1 cellular context compared by ENCODE assay signal in the genomic region with DNA sequence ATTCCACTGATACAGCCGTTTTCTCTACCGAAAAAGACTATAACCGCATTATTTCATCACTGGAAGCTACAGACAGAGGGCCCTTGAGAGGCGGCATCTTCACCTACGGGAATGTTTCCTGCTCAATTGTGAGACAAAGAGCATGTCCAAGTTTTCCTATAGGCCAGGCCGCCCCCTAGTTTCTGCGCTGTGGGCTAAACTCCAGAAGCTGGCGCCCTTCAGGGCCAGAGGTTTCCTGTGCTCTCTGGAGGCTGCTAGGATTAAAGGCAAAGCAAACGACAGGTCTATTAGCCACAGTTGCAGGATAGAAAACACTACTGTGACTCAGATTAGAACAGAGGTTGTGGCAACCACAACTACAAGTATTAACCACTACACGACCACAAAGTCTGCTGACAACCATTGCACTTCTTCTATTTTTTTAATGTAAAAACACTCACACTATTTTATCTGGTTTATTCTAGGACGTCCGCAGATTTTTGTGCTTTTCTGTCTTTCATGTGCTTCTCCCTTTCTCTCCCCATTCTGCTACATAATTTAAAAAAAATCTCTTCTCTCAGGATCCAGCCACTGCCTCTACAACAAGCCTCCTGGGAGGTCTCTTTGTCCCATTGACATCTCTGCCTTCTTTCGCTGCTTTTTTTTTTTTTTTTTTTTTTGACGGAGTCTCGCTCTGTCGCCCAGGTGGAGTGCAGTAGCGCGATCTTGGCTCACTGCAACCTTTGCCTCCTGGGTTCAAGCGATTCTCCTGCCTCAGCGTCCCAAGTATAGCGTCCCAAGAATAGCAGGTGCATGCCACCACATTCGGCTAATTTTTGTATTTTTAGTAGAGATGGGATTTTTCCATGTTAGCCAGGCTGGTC.
TF ChIP-seq lines count a peak whose summit lies in the region.

No MANE protein-coding gene starts in this region.

TF ChIP-seq in GM12878, 131 proteins besides CTCF, POLR2A, EP300 and RAD21:
- TF ChIP-seq, protein P1, sequence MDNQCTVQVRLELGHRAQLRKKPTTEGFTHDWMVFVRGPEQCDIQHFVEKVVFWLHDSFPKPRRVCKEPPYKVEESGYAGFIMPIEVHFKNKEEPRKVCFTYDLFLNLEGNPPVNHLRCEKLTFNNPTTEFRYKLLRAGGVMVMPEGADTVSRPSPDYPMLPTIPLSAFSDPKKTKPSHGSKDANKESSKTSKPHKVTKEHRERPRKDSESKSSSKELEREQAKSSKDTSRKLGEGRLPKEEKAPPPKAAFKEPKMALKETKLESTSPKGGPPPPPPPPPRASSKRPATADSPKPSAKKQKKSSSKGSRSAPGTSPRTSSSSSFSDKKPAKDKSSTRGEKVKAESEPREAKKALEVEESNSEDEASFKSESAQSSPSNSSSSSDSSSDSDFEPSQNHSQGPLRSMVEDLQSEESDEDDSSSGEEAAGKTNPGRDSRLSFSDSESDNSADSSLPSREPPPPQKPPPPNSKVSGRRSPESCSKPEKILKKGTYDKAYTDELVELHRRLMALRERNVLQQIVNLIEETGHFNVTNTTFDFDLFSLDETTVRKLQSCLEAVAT (IDR thresholded peaks at IDR 0.05) = peak; percentile 89
- TF ChIP-seq ATF7 (IDR thresholded peaks at IDR 0.05; ENCODE audit: low read depth) = 0 out of 2 replicates have a peak, but pooled peaks have one; percentile 34
- 0 out of 2 replicates have a peak, but pooled peaks have one; percentile 43 for TF ChIP-seq MEF2A (IDR thresholded peaks at IDR 0.05; ENCODE audit: insufficient read depth, low read depth, low read length)
- TF ChIP-seq CREM (IDR thresholded peaks at IDR 0.05; ENCODE audit: low read depth) = 0 out of 2 replicates have a peak, but pooled peaks have one; percentile 8
- TF ChIP-seq JUNB (IDR thresholded peaks at IDR 0.05) = peak; percentile 87
- TF ChIP-seq, protein P2, sequence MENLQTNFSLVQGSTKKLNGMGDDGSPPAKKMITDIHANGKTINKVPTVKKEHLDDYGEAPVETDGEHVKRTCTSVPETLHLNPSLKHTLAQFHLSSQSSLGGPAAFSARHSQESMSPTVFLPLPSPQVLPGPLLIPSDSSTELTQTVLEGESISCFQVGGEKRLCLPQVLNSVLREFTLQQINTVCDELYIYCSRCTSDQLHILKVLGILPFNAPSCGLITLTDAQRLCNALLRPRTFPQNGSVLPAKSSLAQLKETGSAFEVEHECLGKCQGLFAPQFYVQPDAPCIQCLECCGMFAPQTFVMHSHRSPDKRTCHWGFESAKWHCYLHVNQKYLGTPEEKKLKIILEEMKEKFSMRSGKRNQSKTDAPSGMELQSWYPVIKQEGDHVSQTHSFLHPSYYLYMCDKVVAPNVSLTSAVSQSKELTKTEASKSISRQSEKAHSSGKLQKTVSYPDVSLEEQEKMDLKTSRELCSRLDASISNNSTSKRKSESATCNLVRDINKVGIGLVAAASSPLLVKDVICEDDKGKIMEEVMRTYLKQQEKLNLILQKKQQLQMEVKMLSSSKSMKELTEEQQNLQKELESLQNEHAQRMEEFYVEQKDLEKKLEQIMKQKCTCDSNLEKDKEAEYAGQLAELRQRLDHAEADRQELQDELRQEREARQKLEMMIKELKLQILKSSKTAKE (IDR thresholded peaks at IDR 0.05; ENCODE audit: low read depth, poor library complexity, severe bottlenecking) = peak; percentile 54
- TF ChIP-seq SPI1 (IDR thresholded peaks at IDR 0.05; ENCODE audit: borderline replicate concordance, insufficient read depth, low read depth, low read length) = peak; percentile 69; the same call in 1 of the 2 replicates
- peak; percentile 51; the same call in 1 of the 2 replicates for TF ChIP-seq JUND (IDR thresholded peaks at IDR 0.05; ENCODE audit: low read depth, low read length)
- TF ChIP-seq ZBED1 (IDR thresholded peaks at IDR 0.05; ENCODE audit: borderline replicate concordance) = peak; percentile 70; the same call in 1 of the 2 replicates
- TF ChIP-seq DPF2 (IDR thresholded peaks at IDR 0.05) = 0 out of 2 replicates have a peak, but pooled peaks have one; percentile 49
- TF ChIP-seq EED (IDR thresholded peaks at IDR 0.05; ENCODE audit: low read depth) = peak; percentile 80
- TF ChIP-seq, protein P3, sequence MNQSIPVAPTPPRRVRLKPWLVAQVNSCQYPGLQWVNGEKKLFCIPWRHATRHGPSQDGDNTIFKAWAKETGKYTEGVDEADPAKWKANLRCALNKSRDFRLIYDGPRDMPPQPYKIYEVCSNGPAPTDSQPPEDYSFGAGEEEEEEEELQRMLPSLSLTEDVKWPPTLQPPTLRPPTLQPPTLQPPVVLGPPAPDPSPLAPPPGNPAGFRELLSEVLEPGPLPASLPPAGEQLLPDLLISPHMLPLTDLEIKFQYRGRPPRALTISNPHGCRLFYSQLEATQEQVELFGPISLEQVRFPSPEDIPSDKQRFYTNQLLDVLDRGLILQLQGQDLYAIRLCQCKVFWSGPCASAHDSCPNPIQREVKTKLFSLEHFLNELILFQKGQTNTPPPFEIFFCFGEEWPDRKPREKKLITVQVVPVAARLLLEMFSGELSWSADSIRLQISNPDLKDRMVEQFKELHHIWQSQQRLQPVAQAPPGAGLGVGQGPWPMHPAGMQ (IDR thresholded peaks at IDR 0.05; ENCODE audit: borderline replicate concordance) = peak; percentile 56; the same call in 1 of the 2 replicates
- peak; percentile 96 to 97 for TF ChIP-seq BHLHE40 (IDR thresholded peaks at IDR 0.05; ENCODE audit: borderline replicate concordance in 1 of 2, low read depth in 2 of 2, low read length in 1 of 2)
- TF ChIP-seq, protein P4, sequence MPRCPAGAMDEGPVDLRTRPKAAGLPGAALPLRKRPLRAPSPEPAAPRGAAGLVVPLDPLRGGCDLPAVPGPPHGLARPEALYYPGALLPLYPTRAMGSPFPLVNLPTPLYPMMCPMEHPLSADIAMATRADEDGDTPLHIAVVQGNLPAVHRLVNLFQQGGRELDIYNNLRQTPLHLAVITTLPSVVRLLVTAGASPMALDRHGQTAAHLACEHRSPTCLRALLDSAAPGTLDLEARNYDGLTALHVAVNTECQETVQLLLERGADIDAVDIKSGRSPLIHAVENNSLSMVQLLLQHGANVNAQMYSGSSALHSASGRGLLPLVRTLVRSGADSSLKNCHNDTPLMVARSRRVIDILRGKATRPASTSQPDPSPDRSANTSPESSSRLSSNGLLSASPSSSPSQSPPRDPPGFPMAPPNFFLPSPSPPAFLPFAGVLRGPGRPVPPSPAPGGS (IDR thresholded peaks at IDR 0.05; ENCODE audit: borderline replicate concordance, insufficient read depth, low read depth, low read length, poor library complexity, severe bottlenecking) = peak; percentile 42
- peak; percentile 30 for TF ChIP-seq IKZF1 (conservative IDR thresholded peaks at IDR 0.05)
- TF ChIP-seq CBFB (IDR thresholded peaks at IDR 0.05; ENCODE audit: low read depth) = peak; percentile 96
- TF ChIP-seq BACH1 (IDR thresholded peaks at IDR 0.05; ENCODE audit: borderline replicate concordance) = peak; percentile 64; the same call in 1 of the 2 replicates
- peak; percentile 96; the same call in 1 of the 2 replicates for TF ChIP-seq EZH2 (IDR thresholded peaks at IDR 0.05; ENCODE audit: borderline replicate concordance, control insufficient read depth, low read depth, low read length)
- peak; percentile 82 for TF ChIP-seq PAX5 (IDR thresholded peaks at IDR 0.05; ENCODE audit: borderline replicate concordance, low read depth, low read length)
- peak; percentile 80; the same call in 1 of the 2 replicates for TF ChIP-seq MTA3 (IDR thresholded peaks at IDR 0.05; ENCODE audit: borderline replicate concordance, low read length)
- TF ChIP-seq RUNX3 (IDR thresholded peaks at IDR 0.05; ENCODE audit: low read length) = peak; percentile 98
- TF ChIP-seq NR2F1 (conservative IDR thresholded peaks at IDR 0.05) = 0 out of 2 replicates have a peak, but pooled peaks have one; percentile 13
- peak; percentile 64; the same call in 1 of the 2 replicates for TF ChIP-seq BCL11A (IDR thresholded peaks at IDR 0.05; ENCODE audit: low read depth, low read length)
- 0 out of 2 replicates have a peak, but pooled peaks have one; percentile 34 for TF ChIP-seq TCF7 (IDR thresholded peaks at IDR 0.05; ENCODE audit: borderline replicate concordance)
- TF ChIP-seq, protein P5, sequence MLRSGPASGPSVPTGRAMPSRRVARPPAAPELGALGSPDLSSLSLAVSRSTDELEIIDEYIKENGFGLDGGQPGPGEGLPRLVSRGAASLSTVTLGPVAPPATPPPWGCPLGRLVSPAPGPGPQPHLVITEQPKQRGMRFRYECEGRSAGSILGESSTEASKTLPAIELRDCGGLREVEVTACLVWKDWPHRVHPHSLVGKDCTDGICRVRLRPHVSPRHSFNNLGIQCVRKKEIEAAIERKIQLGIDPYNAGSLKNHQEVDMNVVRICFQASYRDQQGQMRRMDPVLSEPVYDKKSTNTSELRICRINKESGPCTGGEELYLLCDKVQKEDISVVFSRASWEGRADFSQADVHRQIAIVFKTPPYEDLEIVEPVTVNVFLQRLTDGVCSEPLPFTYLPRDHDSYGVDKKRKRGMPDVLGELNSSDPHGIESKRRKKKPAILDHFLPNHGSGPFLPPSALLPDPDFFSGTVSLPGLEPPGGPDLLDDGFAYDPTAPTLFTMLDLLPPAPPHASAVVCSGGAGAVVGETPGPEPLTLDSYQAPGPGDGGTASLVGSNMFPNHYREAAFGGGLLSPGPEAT (IDR thresholded peaks at IDR 0.05; ENCODE audit: low read depth) = peak; percentile 21; the same call in 1 of the 2 replicates
- TF ChIP-seq FOXM1 (IDR thresholded peaks at IDR 0.05; ENCODE audit: low read depth, low read length) = peak; percentile 63; the same call in 1 of the 2 replicates
- peak; percentile 68 to 81 for TF ChIP-seq IKZF2 (IDR thresholded peaks at IDR 0.05)
- peak; percentile 60; the same call in 1 of the 2 replicates for TF ChIP-seq ZNF384 (IDR thresholded peaks at IDR 0.05; ENCODE audit: borderline replicate concordance, low read depth, low read length)
- TF ChIP-seq ZNF24 (IDR thresholded peaks at IDR 0.05) = peak; percentile 78
- peak; percentile 84 for TF ChIP-seq IRF4 (IDR thresholded peaks at IDR 0.05; ENCODE audit: low read depth, low read length)
- TF ChIP-seq, protein P6, sequence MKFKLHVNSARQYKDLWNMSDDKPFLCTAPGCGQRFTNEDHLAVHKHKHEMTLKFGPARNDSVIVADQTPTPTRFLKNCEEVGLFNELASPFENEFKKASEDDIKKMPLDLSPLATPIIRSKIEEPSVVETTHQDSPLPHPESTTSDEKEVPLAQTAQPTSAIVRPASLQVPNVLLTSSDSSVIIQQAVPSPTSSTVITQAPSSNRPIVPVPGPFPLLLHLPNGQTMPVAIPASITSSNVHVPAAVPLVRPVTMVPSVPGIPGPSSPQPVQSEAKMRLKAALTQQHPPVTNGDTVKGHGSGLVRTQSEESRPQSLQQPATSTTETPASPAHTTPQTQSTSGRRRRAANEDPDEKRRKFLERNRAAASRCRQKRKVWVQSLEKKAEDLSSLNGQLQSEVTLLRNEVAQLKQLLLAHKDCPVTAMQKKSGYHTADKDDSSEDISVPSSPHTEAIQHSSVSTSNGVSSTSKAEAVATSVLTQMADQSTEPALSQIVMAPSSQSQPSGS (IDR thresholded peaks at IDR 0.05; ENCODE audit: low read length) = peak; percentile 39; the same call in 1 of the 2 replicates
- peak; percentile 87 for TF ChIP-seq NFIC (IDR thresholded peaks at IDR 0.05; ENCODE audit: low read depth, low read length)
- peak; percentile 77 for TF ChIP-seq MTA2 (IDR thresholded peaks at IDR 0.05; ENCODE audit: low read depth)
- 0 out of 2 replicates have a peak, but pooled peaks have one; percentile 24 for TF ChIP-seq NBN (IDR thresholded peaks at IDR 0.05)
- peak; percentile 45; the same call in 1 of the 2 replicates for TF ChIP-seq GABPA (IDR thresholded peaks at IDR 0.05; ENCODE audit: low read depth)
